8 cellular contexts compared by ENCODE assay signal in genomic region chr4:174521800-174522182, GRCh38. TPM values are rescaled to one million over a fixed set of nuclear protein-coding genes. Genes with fewer than 3 reads are reported as not detected.
DNase-seq lines count a peak whose midpoint lies in the region; FAIRE-seq and TF ChIP-seq lines count a peak whose summit lies in the region.

No MANE protein-coding gene starts in this region.

- in situ Hi-C loops in GM23248 (cut with MboI): no loop called here

- no peak for TF ChIP-seq POLR2A in GM12891 (IDR thresholded peaks at IDR 0.05; ENCODE audit: low read depth, low read length)

- H4K20me1 ChIP-seq in GM23248 (ENCODE audit: insufficient read depth): no peaks in the 10 kb centered on the region
- no peaks in the 10 kb centered on the region for H4K20me1 ChIP-seq in KMS-11 (ENCODE audit: insufficient read depth)
- no peaks in the 10 kb centered on the region for H4K20me1 ChIP-seq in smooth muscle cell (ENCODE audit: low read depth)

- H3K27ac ChIP-seq in GM23248 (no peak overlapping the region), KMS-11 (no peak overlapping the region), smooth muscle cell (ENCODE audit: low read depth) (no peak overlapping the region)

- H3K27ac Mint-ChIP-seq in activated naive CD8-positive, alpha-beta T cell: no peak overlapping the region

- H3K79me2 ChIP-seq in GM23248 (ENCODE audit: insufficient read depth): no peaks in the 10 kb centered on the region
- H3K79me2 ChIP-seq in KMS-11 (ENCODE audit: insufficient read depth, low read depth): no peaks in the 10 kb centered on the region
- no peaks in the 10 kb centered on the region for H3K79me2 ChIP-seq in smooth muscle cell (ENCODE audit: low read depth)

- H3K9me2 ChIP-seq in GM23248 (ENCODE audit: insufficient read depth): no peaks in the 10 kb centered on the region

- H3K36me3 Mint-ChIP-seq in activated naive CD8-positive, alpha-beta T cell: no peaks in the 10 kb centered on the region

- H2AFZ ChIP-seq in GM23248: peak overlapping the region; percentile 69
- peak overlapping the region; percentile 97 for H2AFZ ChIP-seq in KMS-11 (ENCODE audit: low read depth)
- H2AFZ ChIP-seq in smooth muscle cell (ENCODE audit: low read depth): peak overlapping the region; percentile 90

- H3K9ac ChIP-seq in GM23248 (no peak overlapping the region), KMS-11 (peak overlapping the region; percentile 31; the same call in 1 of the 2 replicates), smooth muscle cell (ENCODE audit: low read depth) (no peak overlapping the region)

- FAIRE-seq in GM12891 (lab: Jason Lieb, UNC): no peak

- H3K36me3 ChIP-seq in GM23248 (ENCODE audit: low read depth) (no peaks in the 10 kb centered on the region), KMS-11 (ENCODE audit: insufficient read depth) (no peaks in the 10 kb centered on the region), smooth muscle cell (ENCODE audit: low read depth) (no peaks in the 10 kb centered on the region)

- H3K4me2 ChIP-seq in GM23248 (ENCODE audit: unreplicated experiment) (peak overlapping the region; percentile 89), KMS-11 (peak overlapping the region; percentile 83), smooth muscle cell (peak overlapping the region; percentile 92)

- no peaks in the 10 kb centered on the region for H3K9me3 ChIP-seq in GM23248 (ENCODE audit: low read depth)
- no peaks in the 10 kb centered on the region for H3K9me3 ChIP-seq in smooth muscle cell (replicated peaks; ENCODE audit: low read depth)

- 2 to 5% methylated on average over 12 of the region's 12 CpGs for WGBS in GM23248 (ENCODE audit: low coverage in 1 of 2, low lambda C conversion rate in 2 of 2, missing lambda C conversion rate in 2 of 2), 2 experiments
- WGBS in smooth muscle cell (ENCODE audit: low lambda C conversion rate): 10% methylated on average over 12 of the region's 12 CpGs

- H3K27me3 ChIP-seq in GM23248 (replicated peaks; ENCODE audit: insufficient read depth) (peaks cover 80% of the 10 kb centered on the region), KMS-11 (ENCODE audit: insufficient read depth, low read depth) (no peaks in the 10 kb centered on the region), smooth muscle cell (ENCODE audit: low read depth) (peaks cover 33% of the 10 kb centered on the region)

- H3K4me1 ChIP-seq in GM23248 (ENCODE audit: insufficient read depth) (peaks cover 8% of the 10 kb centered on the region), KMS-11 (ENCODE audit: low read depth, poor library complexity, severe bottlenecking) (peaks cover 6% of the 10 kb centered on the region), smooth muscle cell (ENCODE audit: low read depth) (no peaks in the 10 kb centered on the region)

- peak overlapping the region; percentile 0 for H3K4me3 ChIP-seq in GM12864 (ENCODE audit: low read depth, low read length)
- H3K4me3 ChIP-seq in GM23248: peak overlapping the region; percentile 71
- no peak overlapping the region for H3K4me3 ChIP-seq in KMS-11 (IDR thresholded peaks at IDR 0.05; ENCODE audit: insufficient read depth, low read depth, low read length)
- peak overlapping the region; percentile 62 for H3K4me3 ChIP-seq in iPS-11a (ENCODE audit: low read depth, low read length)
- H3K4me3 ChIP-seq in smooth muscle cell: peak overlapping the region; percentile 63

- H3K27me3 Mint-ChIP-seq in activated naive CD8-positive, alpha-beta T cell: peaks cover 24% of the 10 kb centered on the region

- peak overlapping the region; percentile 83 for H3K4me3 Mint-ChIP-seq in activated naive CD8-positive, alpha-beta T cell

- H3K9me3 Mint-ChIP-seq in activated naive CD8-positive, alpha-beta T cell (ENCODE audit: low read depth): no peaks in the 10 kb centered on the region

- peaks cover 21% of the 10 kb centered on the region for H3K4me1 Mint-ChIP-seq in activated naive CD8-positive, alpha-beta T cell (ENCODE audit: low read depth)

- H3F3A ChIP-seq in GM23248 (ENCODE audit: insufficient read depth) (no peaks in the 10 kb centered on the region), smooth muscle cell (ENCODE audit: low read depth) (no peaks in the 10 kb centered on the region)

- DNase-seq in GM12864 (ENCODE audit: low read depth) (no peak), GM23248 (peak; percentile 15), smooth muscle cell (lab: John Stamatoyannopoulos, UW; ENCODE audit: unreplicated experiment) (no peak), COLO829 (ENCODE audit: low spot score) (no peak), GM12891 (ENCODE audit: insufficient read length, low spot score) (no peak)

- TF ChIP-seq CTCF in GM12864 (IDR thresholded peaks at IDR 0.05; ENCODE audit: low read depth, low read length, missing control alignments): no peak
- no peak for TF ChIP-seq CTCF in KMS-11 (conservative IDR thresholded peaks at IDR 0.05; ENCODE audit: low read depth, low read length)
- TF ChIP-seq CTCF in smooth muscle cell (IDR thresholded peaks at IDR 0.05; ENCODE audit: borderline replicate concordance, insufficient read depth, poor library complexity, severe bottlenecking): no peak

TF ChIP-seq in GM12891, 5 proteins besides CTCF, POLR2A, EP300 and RAD21:
- no peak for TF ChIP-seq POLR2AphosphoS5 (IDR thresholded peaks at IDR 0.05; ENCODE audit: low read depth, low read length)
- no peak for TF ChIP-seq SPI1 (IDR thresholded peaks at IDR 0.05; ENCODE audit: low read depth, low read length)
- no peak for TF ChIP-seq POU2F2 (IDR thresholded peaks at IDR 0.05; ENCODE audit: low read depth, low read length)

RNA-seq across cellular contexts. Expression of gene HPGD, which starts 0.5 kb away (rescaled TPM):
- total RNA-seq in GM23248 (2014; rRNA removed; shearing (Covaris generic)): not detected in 2 replicates
- polyA plus RNA-seq in GM23248 (2016; fragmentation: Nextera tagmentation; extraction: Ambion mirVana) (not detected in 2 replicates), smooth muscle cell (0.97 and 13.1 TPM in 2 replicates)
- total RNA-seq in smooth muscle cell: 18.7 and 20.0 TPM in 2 replicates
- not detected for polyA plus RNA-seq in GM12891 (2012; ENCODE audit: low read depth, missing spikeins)

Comparison
In these comparisons a context has a peak if more than half of its experiments do, and no peak if none do; other contexts are left out.
1. RNA of gene HPGD, which starts 0.5 kb away (total RNA-seq): 18.7 to 20.0 TPM in smooth muscle cell; not detected in GM23248; every median in the first group is over 10 times any median in the second.
2. Peak in every context shown above with its lines, with median percentiles within 50 percentile points of each other: H2AFZ ChIP-seq and H3K4me2 ChIP-seq.